In the genomic region with DNA sequence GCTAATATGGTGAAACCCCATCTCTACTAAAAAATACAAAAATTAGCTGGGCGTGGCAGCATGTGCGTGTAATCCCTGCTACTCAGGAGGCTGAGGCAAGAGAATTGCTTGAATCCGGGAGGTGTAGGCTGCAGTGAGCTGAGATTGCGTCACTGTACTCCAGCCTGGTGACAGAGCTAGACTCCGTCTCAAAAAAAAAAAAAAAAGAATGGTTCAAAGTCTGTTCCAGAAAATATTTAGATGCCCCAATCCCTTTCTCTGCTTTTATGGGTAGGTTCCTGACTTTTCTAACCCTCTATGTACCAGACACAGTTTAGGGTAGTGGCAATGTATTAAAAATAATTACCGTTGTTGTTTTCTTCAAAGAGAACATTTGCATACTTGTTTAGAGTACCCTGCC, we compare ENCODE assay signal across 1 cellular context.
TF ChIP-seq lines count a peak whose summit lies in the region.

No MANE protein-coding gene starts in this region.

TF ChIP-seq in HepG2, 621 proteins besides CTCF, POLR2A, EP300 and RAD21 (continued from another document and continues in another):
- TF ChIP-seq, protein P1, sequence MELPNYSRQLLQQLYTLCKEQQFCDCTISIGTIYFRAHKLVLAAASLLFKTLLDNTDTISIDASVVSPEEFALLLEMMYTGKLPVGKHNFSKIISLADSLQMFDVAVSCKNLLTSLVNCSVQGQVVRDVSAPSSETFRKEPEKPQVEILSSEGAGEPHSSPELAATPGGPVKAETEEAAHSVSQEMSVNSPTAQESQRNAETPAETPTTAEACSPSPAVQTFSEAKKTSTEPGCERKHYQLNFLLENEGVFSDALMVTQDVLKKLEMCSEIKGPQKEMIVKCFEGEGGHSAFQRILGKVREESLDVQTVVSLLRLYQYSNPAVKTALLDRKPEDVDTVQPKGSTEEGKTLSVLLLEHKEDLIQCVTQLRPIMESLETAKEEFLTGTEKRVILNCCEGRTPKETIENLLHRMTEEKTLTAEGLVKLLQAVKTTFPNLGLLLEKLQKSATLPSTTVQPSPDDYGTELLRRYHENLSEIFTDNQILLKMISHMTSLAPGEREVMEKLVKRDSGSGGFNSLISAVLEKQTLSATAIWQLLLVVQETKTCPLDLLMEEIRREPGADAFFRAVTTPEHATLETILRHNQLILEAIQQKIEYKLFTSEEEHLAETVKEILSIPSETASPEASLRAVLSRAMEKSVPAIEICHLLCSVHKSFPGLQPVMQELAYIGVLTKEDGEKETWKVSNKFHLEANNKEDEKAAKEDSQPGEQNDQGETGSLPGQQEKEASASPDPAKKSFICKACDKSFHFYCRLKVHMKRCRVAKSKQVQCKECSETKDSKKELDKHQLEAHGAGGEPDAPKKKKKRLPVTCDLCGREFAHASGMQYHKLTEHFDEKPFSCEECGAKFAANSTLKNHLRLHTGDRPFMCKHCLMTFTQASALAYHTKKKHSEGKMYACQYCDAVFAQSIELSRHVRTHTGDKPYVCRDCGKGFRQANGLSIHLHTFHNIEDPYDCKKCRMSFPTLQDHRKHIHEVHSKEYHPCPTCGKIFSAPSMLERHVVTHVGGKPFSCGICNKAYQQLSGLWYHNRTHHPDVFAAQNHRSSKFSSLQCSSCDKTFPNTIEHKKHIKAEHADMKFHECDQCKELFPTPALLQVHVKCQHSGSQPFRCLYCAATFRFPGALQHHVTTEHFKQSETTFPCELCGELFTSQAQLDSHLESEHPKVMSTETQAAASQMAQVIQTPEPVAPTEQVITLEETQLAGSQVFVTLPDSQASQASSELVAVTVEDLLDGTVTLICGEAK (IDR thresholded peaks at IDR 0.05), result no peak
- TF ChIP-seq, protein P1 (CRISPR knock-in tag; IDR thresholded peaks at IDR 0.05), result no peak
- TF ChIP-seq ZBTB20 (CRISPR knock-in tag; IDR thresholded peaks at IDR 0.05; ENCODE audit: borderline replicate concordance, low read depth) (0 out of 2 replicates have a peak, but pooled peaks have one; percentile 29), HMGA1 (CRISPR knock-in tag; conservative IDR thresholded peaks at IDR 0.05) (no peak), RCOR2 (CRISPR knock-in tag; IDR thresholded peaks at IDR 0.05) (0 out of 2 replicates have a peak, but pooled peaks have one; percentile 51), TRIM24 (CRISPR knock-in tag; IDR thresholded peaks at IDR 0.05) (no peak), ZNF350 (CRISPR knock-in tag; IDR thresholded peaks at IDR 0.05; ENCODE audit: borderline replicate concordance, low read depth) (no peak), KLF15 (CRISPR knock-in tag; IDR thresholded peaks at IDR 0.05; ENCODE audit: borderline replicate concordance) (no peak), KDM5A (IDR thresholded peaks at IDR 0.05; ENCODE audit: borderline replicate concordance, low read length) (no peak), ZKSCAN8 (CRISPR knock-in tag; IDR thresholded peaks at IDR 0.05; ENCODE audit: borderline replicate concordance) (no peak), ZNF431 (CRISPR knock-in tag; IDR thresholded peaks at IDR 0.05; ENCODE audit: borderline replicate concordance, low read depth) (no peak), HNRNPLL (IDR thresholded peaks at IDR 0.05; ENCODE audit: low read depth, low read length, poor library complexity, severe bottlenecking) (no peak), ZFAT (CRISPR knock-in tag; conservative IDR thresholded peaks at IDR 0.05) (no peak), FLYWCH1 (CRISPR knock-in tag; IDR thresholded peaks at IDR 0.05) (no peak), STAG1 (CRISPR knock-in tag; IDR thresholded peaks at IDR 0.05) (peak; percentile 13; the same call in 1 of the 2 replicates), MAZ (IDR thresholded peaks at IDR 0.05; ENCODE audit: borderline replicate concordance, low read depth, low read length) (no peak), MAZ (CRISPR knock-in tag; IDR thresholded peaks at IDR 0.05; ENCODE audit: low read depth) (no peak), HHEX (CRISPR knock-in tag; IDR thresholded peaks at IDR 0.05) (no peak), ZNF329 (CRISPR knock-in tag; IDR thresholded peaks at IDR 0.05; ENCODE audit: low read depth) (no peak), SKI (IDR thresholded peaks at IDR 0.05; ENCODE audit: partially characterized antibody) (no peak), CBFB (CRISPR knock-in tag; IDR thresholded peaks at IDR 0.05) (no peak), IRF2 (CRISPR knock-in tag; IDR thresholded peaks at IDR 0.05) (peak; percentile 49; the same call in 1 of the 2 replicates), ZNF788 (CRISPR knock-in tag; IDR thresholded peaks at IDR 0.05; ENCODE audit: borderline replicate concordance) (no peak; the same call in 1 of the 2 replicates), FOXP1 (IDR thresholded peaks at IDR 0.05) (no peak), FOXP1 (CRISPR knock-in tag; IDR thresholded peaks at IDR 0.05) (no peak; the same call in 1 of the 2 replicates), ZNF335 (CRISPR knock-in tag; IDR thresholded peaks at IDR 0.05) (no peak), ZFP36 (IDR thresholded peaks at IDR 0.05; ENCODE audit: borderline replicate concordance, low read depth, low read length, partially characterized antibody) (no peak), HOXA7 (CRISPR knock-in tag; IDR thresholded peaks at IDR 0.05) (no peak), DNMT1 (CRISPR knock-in tag; IDR thresholded peaks at IDR 0.05) (no peak), MXD4 (CRISPR knock-in tag; IDR thresholded peaks at IDR 0.05) (no peak), ZNF292 (CRISPR knock-in tag; IDR thresholded peaks at IDR 0.05; ENCODE audit: borderline replicate concordance, low read depth) (peak; percentile 91), ZNF569 (CRISPR knock-in tag; IDR thresholded peaks at IDR 0.05; ENCODE audit: borderline replicate concordance) (no peak), CAMTA2 (CRISPR knock-in tag; IDR thresholded peaks at IDR 0.05; ENCODE audit: borderline replicate concordance) (no peak)
- TF ChIP-seq, protein P2, sequence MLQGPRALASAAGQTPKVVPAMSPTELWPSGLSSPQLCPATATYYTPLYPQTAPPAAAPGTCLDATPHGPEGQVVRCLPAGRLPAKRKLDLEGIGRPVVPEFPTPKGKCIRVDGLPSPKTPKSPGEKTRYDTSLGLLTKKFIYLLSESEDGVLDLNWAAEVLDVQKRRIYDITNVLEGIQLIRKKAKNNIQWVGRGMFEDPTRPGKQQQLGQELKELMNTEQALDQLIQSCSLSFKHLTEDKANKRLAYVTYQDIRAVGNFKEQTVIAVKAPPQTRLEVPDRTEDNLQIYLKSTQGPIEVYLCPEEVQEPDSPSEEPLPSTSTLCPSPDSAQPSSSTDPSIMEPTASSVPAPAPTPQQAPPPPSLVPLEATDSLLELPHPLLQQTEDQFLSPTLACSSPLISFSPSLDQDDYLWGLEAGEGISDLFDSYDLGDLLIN (CRISPR knock-in tag; IDR thresholded peaks at IDR 0.05; ENCODE audit: borderline replicate concordance), result no peak
- TF ChIP-seq, protein P3, sequence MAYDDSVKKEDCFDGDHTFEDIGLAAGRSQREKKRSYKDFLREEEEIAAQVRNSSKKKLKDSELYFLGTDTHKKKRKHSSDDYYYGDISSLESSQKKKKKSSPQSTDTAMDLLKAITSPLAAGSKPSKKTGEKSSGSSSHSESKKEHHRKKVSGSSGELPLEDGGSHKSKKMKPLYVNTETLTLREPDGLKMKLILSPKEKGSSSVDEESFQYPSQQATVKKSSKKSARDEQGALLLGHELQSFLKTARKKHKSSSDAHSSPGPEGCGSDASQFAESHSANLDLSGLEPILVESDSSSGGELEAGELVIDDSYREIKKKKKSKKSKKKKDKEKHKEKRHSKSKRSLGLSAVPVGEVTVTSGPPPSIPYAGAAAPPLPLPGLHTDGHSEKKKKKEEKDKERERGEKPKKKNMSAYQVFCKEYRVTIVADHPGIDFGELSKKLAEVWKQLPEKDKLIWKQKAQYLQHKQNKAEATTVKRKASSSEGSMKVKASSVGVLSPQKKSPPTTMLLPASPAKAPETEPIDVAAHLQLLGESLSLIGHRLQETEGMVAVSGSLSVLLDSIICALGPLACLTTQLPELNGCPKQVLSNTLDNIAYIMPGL (CRISPR knock-in tag; IDR thresholded peaks at IDR 0.05; ENCODE audit: borderline replicate concordance in 1 of 2, low read depth in 1 of 2), result no peak
- TF ChIP-seq, protein P4, sequence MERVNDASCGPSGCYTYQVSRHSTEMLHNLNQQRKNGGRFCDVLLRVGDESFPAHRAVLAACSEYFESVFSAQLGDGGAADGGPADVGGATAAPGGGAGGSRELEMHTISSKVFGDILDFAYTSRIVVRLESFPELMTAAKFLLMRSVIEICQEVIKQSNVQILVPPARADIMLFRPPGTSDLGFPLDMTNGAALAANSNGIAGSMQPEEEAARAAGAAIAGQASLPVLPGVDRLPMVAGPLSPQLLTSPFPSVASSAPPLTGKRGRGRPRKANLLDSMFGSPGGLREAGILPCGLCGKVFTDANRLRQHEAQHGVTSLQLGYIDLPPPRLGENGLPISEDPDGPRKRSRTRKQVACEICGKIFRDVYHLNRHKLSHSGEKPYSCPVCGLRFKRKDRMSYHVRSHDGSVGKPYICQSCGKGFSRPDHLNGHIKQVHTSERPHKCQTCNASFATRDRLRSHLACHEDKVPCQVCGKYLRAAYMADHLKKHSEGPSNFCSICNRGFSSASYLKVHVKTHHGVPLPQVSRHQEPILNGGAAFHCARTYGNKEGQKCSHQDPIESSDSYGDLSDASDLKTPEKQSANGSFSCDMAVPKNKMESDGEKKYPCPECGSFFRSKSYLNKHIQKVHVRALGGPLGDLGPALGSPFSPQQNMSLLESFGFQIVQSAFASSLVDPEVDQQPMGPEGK (CRISPR knock-in tag; IDR thresholded peaks at IDR 0.05), result no peak
- TF ChIP-seq, protein P5, sequence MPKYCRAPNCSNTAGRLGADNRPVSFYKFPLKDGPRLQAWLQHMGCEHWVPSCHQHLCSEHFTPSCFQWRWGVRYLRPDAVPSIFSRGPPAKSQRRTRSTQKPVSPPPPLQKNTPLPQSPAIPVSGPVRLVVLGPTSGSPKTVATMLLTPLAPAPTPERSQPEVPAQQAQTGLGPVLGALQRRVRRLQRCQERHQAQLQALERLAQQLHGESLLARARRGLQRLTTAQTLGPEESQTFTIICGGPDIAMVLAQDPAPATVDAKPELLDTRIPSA (CRISPR knock-in tag; IDR thresholded peaks at IDR 0.05; ENCODE audit: borderline replicate concordance), result no peak
- TF ChIP-seq, protein P6, sequence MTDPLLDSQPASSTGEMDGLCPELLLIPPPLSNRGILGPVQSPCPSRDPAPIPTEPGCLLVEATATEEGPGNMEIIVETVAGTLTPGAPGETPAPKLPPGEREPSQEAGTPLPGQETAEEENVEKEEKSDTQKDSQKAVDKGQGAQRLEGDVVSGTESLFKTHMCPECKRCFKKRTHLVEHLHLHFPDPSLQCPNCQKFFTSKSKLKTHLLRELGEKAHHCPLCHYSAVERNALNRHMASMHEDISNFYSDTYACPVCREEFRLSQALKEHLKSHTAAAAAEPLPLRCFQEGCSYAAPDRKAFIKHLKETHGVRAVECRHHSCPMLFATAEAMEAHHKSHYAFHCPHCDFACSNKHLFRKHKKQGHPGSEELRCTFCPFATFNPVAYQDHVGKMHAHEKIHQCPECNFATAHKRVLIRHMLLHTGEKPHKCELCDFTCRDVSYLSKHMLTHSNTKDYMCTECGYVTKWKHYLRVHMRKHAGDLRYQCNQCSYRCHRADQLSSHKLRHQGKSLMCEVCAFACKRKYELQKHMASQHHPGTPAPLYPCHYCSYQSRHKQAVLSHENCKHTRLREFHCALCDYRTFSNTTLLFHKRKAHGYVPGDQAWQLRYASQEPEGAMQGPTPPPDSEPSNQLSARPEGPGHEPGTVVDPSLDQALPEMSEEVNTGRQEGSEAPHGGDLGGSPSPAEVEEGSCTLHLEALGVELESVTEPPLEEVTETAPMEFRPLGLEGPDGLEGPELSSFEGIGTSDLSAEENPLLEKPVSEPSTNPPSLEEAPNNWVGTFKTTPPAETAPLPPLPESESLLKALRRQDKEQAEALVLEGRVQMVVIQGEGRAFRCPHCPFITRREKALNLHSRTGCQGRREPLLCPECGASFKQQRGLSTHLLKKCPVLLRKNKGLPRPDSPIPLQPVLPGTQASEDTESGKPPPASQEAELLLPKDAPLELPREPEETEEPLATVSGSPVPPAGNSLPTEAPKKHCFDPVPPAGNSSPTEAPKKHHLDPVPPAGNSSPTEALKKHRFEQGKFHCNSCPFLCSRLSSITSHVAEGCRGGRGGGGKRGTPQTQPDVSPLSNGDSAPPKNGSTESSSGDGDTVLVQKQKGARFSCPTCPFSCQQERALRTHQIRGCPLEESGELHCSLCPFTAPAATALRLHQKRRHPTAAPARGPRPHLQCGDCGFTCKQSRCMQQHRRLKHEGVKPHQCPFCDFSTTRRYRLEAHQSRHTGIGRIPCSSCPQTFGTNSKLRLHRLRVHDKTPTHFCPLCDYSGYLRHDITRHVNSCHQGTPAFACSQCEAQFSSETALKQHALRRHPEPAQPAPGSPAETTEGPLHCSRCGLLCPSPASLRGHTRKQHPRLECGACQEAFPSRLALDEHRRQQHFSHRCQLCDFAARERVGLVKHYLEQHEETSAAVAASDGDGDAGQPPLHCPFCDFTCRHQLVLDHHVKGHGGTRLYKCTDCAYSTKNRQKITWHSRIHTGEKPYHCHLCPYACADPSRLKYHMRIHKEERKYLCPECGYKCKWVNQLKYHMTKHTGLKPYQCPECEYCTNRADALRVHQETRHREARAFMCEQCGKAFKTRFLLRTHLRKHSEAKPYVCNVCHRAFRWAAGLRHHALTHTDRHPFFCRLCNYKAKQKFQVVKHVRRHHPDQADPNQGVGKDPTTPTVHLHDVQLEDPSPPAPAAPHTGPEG (CRISPR knock-in tag; IDR thresholded peaks at IDR 0.05), result no peak
- TF ChIP-seq, protein P7, sequence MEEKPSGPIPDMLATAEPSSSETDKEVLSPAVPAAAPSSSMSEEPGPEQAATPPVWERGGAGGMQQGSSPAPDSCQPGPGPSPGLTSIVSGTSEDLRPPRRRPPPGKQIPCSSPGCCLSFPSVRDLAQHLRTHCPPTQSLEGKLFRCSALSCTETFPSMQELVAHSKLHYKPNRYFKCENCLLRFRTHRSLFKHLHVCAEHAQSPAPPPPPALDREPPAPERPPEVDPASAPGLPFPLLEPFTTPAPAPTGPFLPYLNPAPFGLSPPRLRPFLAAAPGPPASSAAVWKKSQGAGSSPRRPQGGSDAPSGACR (CRISPR knock-in tag; IDR thresholded peaks at IDR 0.05), result no peak
